ENCODE assay signal across 32 cellular contexts in the genomic region with DNA sequence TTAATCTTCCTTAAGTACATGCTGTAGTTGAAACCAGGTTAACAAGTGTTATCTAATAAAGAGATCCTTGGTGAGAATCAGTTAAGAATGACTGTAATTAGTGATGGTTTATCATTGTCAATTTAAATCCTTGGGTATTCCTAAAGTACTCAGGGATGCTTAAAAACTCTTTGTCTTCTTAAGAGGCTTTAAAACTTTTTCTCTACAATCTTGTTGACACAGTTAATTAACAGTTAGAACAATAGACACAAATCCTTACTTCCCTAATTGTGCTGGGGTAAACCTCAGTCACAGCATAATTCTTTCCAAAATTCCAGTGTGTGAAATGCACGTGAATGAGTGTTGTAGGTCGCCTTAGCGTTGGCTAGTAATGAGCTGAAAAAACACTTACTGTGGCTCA.
"Had no signal": no experiment of that assay in that cellular context is flagged by ENCODE, and none has a peak within 500 bp of the region (broad histone marks: within the 10 kb centered on the region; RNA-seq: fewer than 3 reads in every experiment).

No MANE protein-coding gene starts in this region.

- H3K9me3 Mint-ChIP-seq: activated CD4-positive, alpha-beta T cell treated with anti-CD3 and anti-CD28 coated beads, Interleukin-2, amount 10 ng/mL, durations not matched to agents 24 days and 14 days; activated CD8-positive, alpha-beta T cell treated with anti-CD3 and anti-CD28 coated beads for 36 hours; activated T-helper 2 cell treated with anti-CD3 and anti-CD28 coated beads, Interferon-gamma antibody, Interleukin-2, Interleukin-4, amounts not matched to agents 10 μg/mL and 5 μg/mL and 100 μg/mL, durations not matched to agents 14 hours and 24 hours and 36 hours had no signal

- H3K4me1 ChIP-seq: adrenal gland, body of pancreas, breast epithelium had no signal

- ATAC-seq: activated CD8-positive, alpha-beta T cell treated with anti-CD3 and anti-CD28 coated beads for 36 hours; Panc1; SK-N-SH treated with all-trans-retinoic acid at 6 μM for 48 hours had no signal

- H3K27ac Mint-ChIP-seq: activated CD8-positive, alpha-beta T cell treated with anti-CD3 and anti-CD28 coated beads for 36 hours; activated naive CD4-positive, alpha-beta T cell treated with anti-CD3 and anti-CD28 coated beads for 36 hours; activated naive CD4-positive, alpha-beta T cell treated with anti-CD3 and anti-CD28 coated beads, Interleukin-2, amount 50 U/mL, for 72 hours; activated T-cell treated with anti-CD3 and anti-CD28 coated beads, Interleukin-2, amount 50 U/mL, for 72 hours; activated T-helper 2 cell treated with anti-CD3 and anti-CD28 coated beads, Interferon-gamma antibody, Interleukin-2, Interleukin-4, amounts not matched to agents 10 μg/mL and 5 μg/mL and 100 μg/mL, durations not matched to agents 14 hours and 24 hours and 36 hours had no signal

- H3K36me3 ChIP-seq: adrenal gland, breast epithelium, MG63, WERI-Rb-1 had no signal

- DNase-seq: activated CD4-positive, alpha-beta T cell treated with anti-CD3 and anti-CD28 coated beads, Interleukin-2, amount 50 U/mL, for 4 hours; activated CD4-positive, CD25-positive, alpha-beta regulatory T cell; activated CD8-positive, alpha-beta T cell treated with anti-CD3 and anti-CD28 coated beads for 36 hours; activated gamma-delta T cell treated with Interleukin-2 at 50 U/mL for 16 hours; activated T-cell treated with anti-CD3 and anti-CD28 coated beads, Interleukin-2, amount 50 U/mL, for 1 hour; activated T-cell treated with anti-CD3 and anti-CD28 coated beads, Interleukin-2, amount 50 U/mL, for 72 hours; Kasumi-1; KBM-7; MG63; NCI-H1048; NCI-H1436 treated with DMSO at 0.1 percent for 48 hours; NCI-H1694 treated with DMSO at 0.1 percent for 48 hours; NCI-H2029; NCI-H510A; NCI-H526 treated with DMSO at 0.1 percent for 48 hours; NCI-H774; RPMI8226; SIG-M5; SW 1271; T-helper 1 cell; T-helper 2 cell; T-helper 9 cell; WERI-Rb-1 had no signal

- H3K9me3 ChIP-seq: adrenal gland, body of pancreas, breast epithelium, MG63 had no signal

- H3K27me3 ChIP-seq: adrenal gland, body of pancreas, breast epithelium, MG63 had no signal

- H3K4me3 ChIP-seq: adrenal gland, body of pancreas, breast epithelium, MG63 had no signal

- H3K27ac ChIP-seq: breast epithelium, WERI-Rb-1 had no signal
